ENCODE assay signal across 2 cellular contexts in the genomic region with DNA sequence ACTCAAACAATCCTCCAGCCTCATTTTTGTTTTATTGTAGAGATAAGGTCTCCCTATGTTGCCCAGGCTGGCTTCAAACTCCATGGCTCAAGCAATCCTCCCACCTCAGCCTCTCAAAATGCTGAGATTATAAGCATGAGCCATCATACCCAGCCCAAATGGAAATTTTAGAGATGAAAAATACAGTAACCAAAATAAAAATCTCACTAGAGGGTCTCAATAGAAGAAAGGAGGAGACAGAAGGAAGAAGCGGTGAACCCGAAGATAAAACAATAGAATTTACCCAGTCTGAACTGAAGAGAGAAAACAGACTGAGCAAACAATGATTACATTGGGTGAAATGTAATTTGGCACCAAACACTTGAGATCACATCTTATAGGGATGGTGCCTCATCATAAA.
TF ChIP-seq lines count a peak whose summit lies in the region.

No MANE protein-coding gene starts in this region.

TF ChIP-seq in HepG2, 621 proteins besides CTCF, POLR2A, EP300 and RAD21:
- TF ChIP-seq CCAR2 (optimal IDR thresholded peaks at IDR 0.05; ENCODE audit: low read depth, low read length) (no peak), ZNF160 (CRISPR knock-in tag; IDR thresholded peaks at IDR 0.05) (peak; percentile 97)

TF ChIP-seq in K562, 482 proteins besides CTCF, POLR2A, EP300 and RAD21:
- TF ChIP-seq ZFP1 (CRISPR knock-in tag; IDR thresholded peaks at IDR 0.05) = peak; percentile 79
- TF ChIP-seq IRF2 (CRISPR knock-in tag; IDR thresholded peaks at IDR 0.05) = no peak
TF ChIP-seq in K562: peak in this region for 1.
